In the genomic region with DNA sequence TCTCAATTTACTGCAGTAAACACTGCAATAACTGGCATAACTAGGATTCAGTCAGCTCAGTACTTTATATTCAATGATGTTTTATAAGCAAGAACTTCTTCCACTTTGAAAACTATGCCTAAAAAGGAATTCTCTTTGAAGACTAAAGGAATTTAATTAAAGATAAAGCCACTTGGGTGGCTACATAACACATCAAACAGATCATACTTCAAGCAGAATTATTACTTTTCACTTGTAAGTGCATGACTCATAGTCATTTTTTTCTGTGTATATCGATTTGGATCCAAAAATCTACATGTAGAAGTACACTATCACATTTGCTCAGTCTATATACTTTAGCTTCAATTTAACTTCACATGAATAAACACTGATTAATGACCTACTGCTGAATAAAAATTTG, we compare ENCODE assay signal across 17 cellular contexts. TPM values are rescaled to one million over a fixed set of nuclear protein-coding genes. Genes with fewer than 3 reads are reported as not detected.
DNase-seq lines count a peak whose midpoint lies in the region; ATAC-seq and TF ChIP-seq lines count a peak whose summit lies in the region.
"Had no signal": no experiment of that assay in that cellular context is flagged by ENCODE, and none has a peak within 500 bp of the region (broad histone marks: within the 10 kb centered on the region; RNA-seq: fewer than 3 reads in every experiment).

No MANE protein-coding gene starts in this region.

- H3K27ac ChIP-seq in heart left ventricle (peak overlapping the region in 11 of 12 donors; percentile 18 to 100 (median 99)), coronary artery (peak overlapping the region; percentile 59 to 100), osteoblast (ENCODE audit: low read depth, low read length) (no peak overlapping the region), vagina (peak overlapping the region; percentile 100)

- H3K27me3 ChIP-seq in heart left ventricle (no peaks in the 10 kb centered on the region), osteoblast (ENCODE audit: insufficient read depth, low read length) (no peaks in the 10 kb centered on the region), vagina (no peaks in the 10 kb centered on the region)

- TF ChIP-seq CTCF in heart left ventricle (IDR thresholded peaks at IDR 0.05) (no peak), coronary artery (IDR thresholded peaks at IDR 0.05) (no peak), osteoblast (IDR thresholded peaks at IDR 0.05; ENCODE audit: extremely low read depth, low read depth, low read length) (no peak), vagina (IDR thresholded peaks at IDR 0.05) (no peak)

- ATAC-seq in heart left ventricle (no peak), left cardiac atrium (no peak), GM18505 (IDR thresholded peaks at IDR 0.05; ENCODE audit: unreplicated experiment) (no peak)

- no peak for TF ChIP-seq POLR2A in heart left ventricle (IDR thresholded peaks at IDR 0.05)
- no peak for TF ChIP-seq POLR2A in vagina (IDR thresholded peaks at IDR 0.05)
- no peak for TF ChIP-seq POLR2A in GM18505 (IDR thresholded peaks at IDR 0.05; ENCODE audit: borderline replicate concordance, extremely low read depth, insufficient read depth, insufficient read length)

- H3K79me2 ChIP-seq in osteoblast (ENCODE audit: insufficient read depth, low read length): peaks cover 49% of the 10 kb centered on the region

- no peaks in the 10 kb centered on the region for H3K9me3 ChIP-seq in heart left ventricle
- H3K9me3 ChIP-seq in osteoblast (ENCODE audit: low read depth, low read length): no peaks in the 10 kb centered on the region
- no peaks in the 10 kb centered on the region for H3K9me3 ChIP-seq in vagina

- H3K36me3 ChIP-seq in heart left ventricle (no peaks in the 10 kb centered on the region), osteoblast (ENCODE audit: insufficient read depth, low read length) (no peaks in the 10 kb centered on the region), vagina (no peaks in the 10 kb centered on the region)

- intact Hi-C loops in heart left ventricle (cut with DNase I): loop anchor here in 1 of 10 donors (10.0 kb wide), 1 partner anchor 62 kb away; no protein-coding TSS in a partner anchor
- intact Hi-C loops in left cardiac atrium (cut with DNase I): no loop called here
- intact Hi-C loops in vagina (cut with DNase I): no loop called here

- peak overlapping the region; percentile 53 for H3K4me2 ChIP-seq in osteoblast (ENCODE audit: insufficient read depth, low read length)

- no peaks in the 10 kb centered on the region for H4K20me1 ChIP-seq in osteoblast (ENCODE audit: insufficient read depth, low read length)

- DNase-seq in heart left ventricle (no peak), left cardiac atrium (no peak), coronary artery (ENCODE audit: low spot score) (no peak), osteoblast (ENCODE audit: insufficient read length, low spot score, missing footprints) (no peak), vagina (ENCODE audit: extremely low spot score in 2 of 2) (no peak), NCI-H345 (lab: John Stamatoyannopoulos, UW) (no peak), NCI-H2227 treated with DMSO at 0.1 percent for 48 hours (lab: John Stamatoyannopoulos, UW) (no peak)
- DNase-seq: 8988T; activated CD4-positive, alpha-beta memory T cell treated with anti-CD3 and anti-CD28 coated beads for 36 hours; activated gamma-delta T cell treated with Interleukin-2 at 50 U/mL for 16 hours; CD4-positive, alpha-beta memory T cell; NCI-H1436 treated with DMSO at 0.1 percent for 48 hours; NCI-H524 treated with DMSO at 0.1 percent for 48 hours; posterior cingulate gyrus had no signal

- H3K4me1 ChIP-seq in heart left ventricle: peaks cover 4 to 59% (median 47%) of the 10 kb centered on the region in 12 donors
- H3K4me1 ChIP-seq in osteoblast (ENCODE audit: insufficient read depth, low read length): peaks cover 33% of the 10 kb centered on the region
- H3K4me1 ChIP-seq in vagina: peaks cover 53% of the 10 kb centered on the region

- H2AFZ ChIP-seq in osteoblast (ENCODE audit: low read length): no peak overlapping the region

- H3K4me3 ChIP-seq in heart left ventricle: peak overlapping the region in 2 of 12 donors; percentile 13 to 91
- H3K4me3 ChIP-seq in coronary artery: peak overlapping the region; percentile 2
- peak overlapping the region; percentile 7 for H3K4me3 ChIP-seq in osteoblast (ENCODE audit: insufficient read depth, low read length)
- H3K4me3 ChIP-seq in vagina: no peak overlapping the region

- 21 to 63% (median 37%) methylated on average over 1 of the region's 1 CpG for WGBS in heart left ventricle, 4 donors

RNA-seq across cellular contexts. Expression of gene KANSL1L, which starts 4.0 kb away (rescaled TPM):
- total RNA-seq in heart left ventricle (10 to 100 TPM; 12.0 to 24.9 (median 18.0) TPM), left cardiac atrium (10 to 100 TPM; 15.5 to 17.1 TPM), osteoblast (37.7 and 38.0 TPM in 2 replicates), vagina (29.7 TPM)
- polyA plus RNA-seq in heart left ventricle: 1 to 10 TPM; 6.1 to 6.3 TPM

RNA-seq across cellular contexts. Expression of gene ACADL, which starts 58.0 kb away (rescaled TPM):
- total RNA-seq in heart left ventricle (1 to 10 TPM in 3 of 9 donors, under 1 TPM in 6; 0.43 to 2.8 (median 0.49) TPM), left cardiac atrium (1 to 10 TPM; 2.5 to 4.6 TPM), osteoblast (not detected in 2 replicates), vagina (10.6 TPM)
- polyA plus RNA-seq in heart left ventricle: under 1 TPM; 0.21 to 0.88 TPM
- total RNA-seq: activated CD4-positive, alpha-beta memory T cell treated with anti-CD3 and anti-CD28 coated beads for 36 hours; CD4-positive, alpha-beta memory T cell; mononuclear cell had no signal
- polyA plus RNA-seq: CD4-positive, alpha-beta memory T cell; IgD-negative memory B cell had no signal

Comparison
In these comparisons a context has a peak if more than half of its experiments do, and no peak if none do; other contexts are left out.
1. H3K4me3 ChIP-seq: peak in coronary artery (single experiment) and osteoblast (single experiment); none in vagina (0 of 2).